In genomic region chrX:33339219-33339618, GRCh38 we compare ENCODE assay signal across 10 cellular contexts.
DNase-seq lines count a peak whose midpoint lies in the region; ATAC-seq lines count a peak whose summit lies in the region.
"Had no signal": no experiment of that assay in that cellular context is flagged by ENCODE, and none has a peak within 500 bp of the region (broad histone marks: within the 10 kb centered on the region; RNA-seq: fewer than 3 reads in every experiment).

No MANE protein-coding gene starts in this region.

- H3K4me1 ChIP-seq in SJCRH30 (peaks cover 5% of the 10 kb centered on the region; the same call in 1 of the 2 replicates), subcutaneous abdominal adipose tissue (ENCODE audit: control insufficient read depth in 5 of 5, insufficient read depth in 5 of 5, low read length in 5 of 5) (peaks cover 0 to 3% (median 0%) of the 10 kb centered on the region in 5 donors)

- H3K9me3 ChIP-seq in SJCRH30 (replicated peaks) = no peaks in the 10 kb centered on the region
- no peaks in the 10 kb centered on the region for H3K9me3 ChIP-seq in subcutaneous abdominal adipose tissue (ENCODE audit: control insufficient read depth in 5 of 5, low read length in 5 of 5)

- peak overlapping the region in 1 of 5 donors; percentile 39 for H3K9ac ChIP-seq in subcutaneous abdominal adipose tissue (ENCODE audit: low read length in 5 of 5)

- H3K4me3 ChIP-seq in SJCRH30 = peak overlapping the region; percentile 54
- peak overlapping the region; percentile 30 to 71 (median 47) for H3K4me3 ChIP-seq in subcutaneous abdominal adipose tissue (ENCODE audit: low read depth in 1 of 5, low read length in 5 of 5)

- peak; percentile 69 for DNase-seq in LHCN-M2 (ENCODE audit: low read depth)
- peak; percentile 66 to 85 for DNase-seq in SJCRH30
- DNase-seq in inferior parietal cortex (ENCODE audit: extremely low spot score) = peak; percentile 24
- DNase-seq in NCI-H1436 treated with DMSO at 0.1 percent for 48 hours (lab: John Stamatoyannopoulos, UW) = no peak
- no peak for DNase-seq in GM19240 (ENCODE audit: insufficient read length, low spot score)
- DNase-seq: DMS79, NCI-H226 had no signal

- H3K27ac ChIP-seq in SJCRH30 (peak overlapping the region; percentile 98), subcutaneous abdominal adipose tissue (ENCODE audit: low read depth, low read length) (no peak overlapping the region)

- ATAC-seq in GM21367 (IDR thresholded peaks at IDR 0.05; ENCODE audit: unreplicated experiment) = no peak
- ATAC-seq: activated naive CD4-positive, alpha-beta T cell treated with anti-CD3 and anti-CD28 coated beads, Interleukin-2, amount 50 U/mL, for 72 hours had no signal

- H3K36me3 ChIP-seq in SJCRH30 = no peaks in the 10 kb centered on the region
- H3K36me3 ChIP-seq in subcutaneous abdominal adipose tissue (ENCODE audit: control insufficient read depth in 5 of 5, insufficient read depth in 5 of 5, low read length in 5 of 5) = no peaks in the 10 kb centered on the region

- no peaks in the 10 kb centered on the region for H3K27me3 ChIP-seq in SJCRH30
- H3K27me3 ChIP-seq in subcutaneous abdominal adipose tissue (ENCODE audit: control insufficient read depth in 5 of 5, insufficient read depth in 4 of 5, low read length in 5 of 5) = peaks cover 0 to 3% (median 0%) of the 10 kb centered on the region in 5 donors

Comparison
In these comparisons a context has a peak if more than half of its experiments do, and no peak if none do; other contexts are left out.
1. DNase-seq: peak in LHCN-M2 (single experiment), SJCRH30 (2 of 2) and inferior parietal cortex (single experiment); none in NCI-H1436 treated with DMSO at 0.1 percent for 48 hours (single experiment) and GM19240 (single experiment).